ENCODE assay signal across 1 cellular context in the genomic region with DNA sequence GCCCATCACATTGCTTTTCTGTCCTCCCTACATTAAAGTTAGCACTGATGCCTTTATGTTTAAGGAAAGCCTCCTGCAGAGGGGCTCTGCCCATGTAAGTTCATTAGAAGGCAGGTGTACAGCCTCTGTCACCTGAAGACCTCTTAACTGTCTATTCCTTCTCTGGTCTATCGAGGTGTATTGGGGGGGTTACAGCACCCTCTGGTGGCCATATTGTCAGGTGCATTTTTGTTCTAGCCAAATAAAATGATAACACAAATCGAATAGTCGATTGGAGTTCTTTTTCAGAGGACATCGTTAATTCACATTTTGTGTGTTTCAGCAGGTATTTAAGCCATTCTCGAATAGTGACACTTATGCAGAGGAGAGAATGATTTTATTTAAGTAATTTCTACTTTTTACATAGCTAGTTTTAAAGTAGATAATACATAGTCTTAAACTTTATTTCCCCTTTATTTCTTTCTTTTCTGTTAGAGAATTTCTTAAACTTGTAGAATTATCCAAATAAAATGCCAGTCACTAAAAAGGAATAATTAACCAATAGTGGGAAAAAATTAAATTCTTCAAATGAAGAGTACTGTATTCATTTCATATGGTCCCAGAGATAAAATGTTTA.
TF ChIP-seq lines count a peak whose summit lies in the region.

No MANE protein-coding gene starts in this region.

TF ChIP-seq in WTC11, 78 proteins besides CTCF, POLR2A, EP300 and RAD21 (continued from another document):
- TF ChIP-seq, protein P1, sequence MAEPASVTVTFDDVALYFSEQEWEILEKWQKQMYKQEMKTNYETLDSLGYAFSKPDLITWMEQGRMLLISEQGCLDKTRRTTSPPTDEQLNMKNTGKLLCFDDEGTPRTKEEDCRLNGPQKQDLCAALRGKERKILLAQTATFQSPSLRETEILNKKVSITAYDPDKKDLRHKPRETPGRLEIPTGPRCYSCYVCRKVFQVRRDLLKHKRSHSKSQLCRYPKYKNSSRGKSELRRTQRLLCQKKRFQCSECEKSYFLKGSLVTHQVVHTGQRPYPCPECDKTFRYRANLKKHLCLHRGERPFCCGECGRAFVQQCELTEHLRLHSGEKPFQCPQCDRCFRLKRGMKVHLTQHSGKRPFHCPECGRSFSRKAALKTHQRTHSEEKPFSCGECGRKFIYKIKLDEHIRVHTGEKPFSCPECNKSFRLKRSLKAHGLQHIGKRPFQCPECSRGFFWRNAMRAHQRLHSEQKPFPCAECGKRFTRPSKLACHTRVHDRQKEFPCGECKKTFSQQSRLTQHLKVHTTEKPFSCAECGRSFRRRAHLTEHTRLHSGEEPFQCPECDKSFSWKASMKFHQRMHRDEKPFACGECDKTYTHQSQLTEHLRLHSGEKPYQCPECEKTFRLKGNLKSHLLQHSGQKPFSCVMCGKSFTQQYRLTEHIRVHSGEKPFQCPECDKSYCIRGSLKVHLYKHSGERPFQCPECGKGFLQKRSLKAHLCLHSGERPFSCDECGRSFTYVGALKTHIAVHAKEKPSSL (CRISPR knock-in tag; conservative IDR thresholded peaks at IDR 0.05) = no peak
- TF ChIP-seq TEAD1 (CRISPR knock-in tag; IDR thresholded peaks at IDR 0.05) = no peak
- TF ChIP-seq HMGA2 (CRISPR knock-in tag; IDR thresholded peaks at IDR 0.05) = no peak
- TF ChIP-seq, protein P2, sequence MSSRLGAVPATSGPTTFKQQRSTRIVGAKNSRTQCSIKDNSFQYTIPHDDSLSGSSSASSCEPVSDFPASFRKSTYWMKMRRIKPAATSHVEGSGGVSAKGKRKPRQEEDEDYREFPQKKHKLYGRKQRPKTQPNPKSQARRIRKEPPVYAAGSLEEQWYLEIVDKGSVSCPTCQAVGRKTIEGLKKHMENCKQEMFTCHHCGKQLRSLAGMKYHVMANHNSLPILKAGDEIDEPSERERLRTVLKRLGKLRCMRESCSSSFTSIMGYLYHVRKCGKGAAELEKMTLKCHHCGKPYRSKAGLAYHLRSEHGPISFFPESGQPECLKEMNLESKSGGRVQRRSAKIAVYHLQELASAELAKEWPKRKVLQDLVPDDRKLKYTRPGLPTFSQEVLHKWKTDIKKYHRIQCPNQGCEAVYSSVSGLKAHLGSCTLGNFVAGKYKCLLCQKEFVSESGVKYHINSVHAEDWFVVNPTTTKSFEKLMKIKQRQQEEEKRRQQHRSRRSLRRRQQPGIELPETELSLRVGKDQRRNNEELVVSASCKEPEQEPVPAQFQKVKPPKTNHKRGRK (CRISPR knock-in tag; IDR thresholded peaks at IDR 0.05; ENCODE audit: borderline replicate concordance) = no peak
- TF ChIP-seq EMX1 (CRISPR knock-in tag; IDR thresholded peaks at IDR 0.05) = no peak
- no peak for TF ChIP-seq ETV6 (CRISPR knock-in tag; IDR thresholded peaks at IDR 0.05)
- TF ChIP-seq GTF2I (CRISPR knock-in tag; conservative IDR thresholded peaks at IDR 0.05) = no peak
- TF ChIP-seq, protein P3, sequence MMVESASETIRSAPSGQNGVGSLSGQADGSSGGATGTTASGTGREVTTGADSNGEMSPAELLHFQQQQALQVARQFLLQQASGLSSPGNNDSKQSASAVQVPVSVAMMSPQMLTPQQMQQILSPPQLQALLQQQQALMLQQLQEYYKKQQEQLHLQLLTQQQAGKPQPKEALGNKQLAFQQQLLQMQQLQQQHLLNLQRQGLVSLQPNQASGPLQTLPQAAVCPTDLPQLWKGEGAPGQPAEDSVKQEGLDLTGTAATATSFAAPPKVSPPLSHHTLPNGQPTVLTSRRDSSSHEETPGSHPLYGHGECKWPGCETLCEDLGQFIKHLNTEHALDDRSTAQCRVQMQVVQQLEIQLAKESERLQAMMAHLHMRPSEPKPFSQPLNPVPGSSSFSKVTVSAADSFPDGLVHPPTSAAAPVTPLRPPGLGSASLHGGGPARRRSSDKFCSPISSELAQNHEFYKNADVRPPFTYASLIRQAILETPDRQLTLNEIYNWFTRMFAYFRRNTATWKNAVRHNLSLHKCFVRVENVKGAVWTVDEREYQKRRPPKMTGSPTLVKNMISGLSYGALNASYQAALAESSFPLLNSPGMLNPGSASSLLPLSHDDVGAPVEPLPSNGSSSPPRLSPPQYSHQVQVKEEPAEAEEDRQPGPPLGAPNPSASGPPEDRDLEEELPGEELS (CRISPR knock-in tag; IDR thresholded peaks at IDR 0.05) = no peak
- TF ChIP-seq FOXP1 (CRISPR knock-in tag; IDR thresholded peaks at IDR 0.05; ENCODE audit: borderline replicate concordance) = no peak
- TF ChIP-seq, protein P4, sequence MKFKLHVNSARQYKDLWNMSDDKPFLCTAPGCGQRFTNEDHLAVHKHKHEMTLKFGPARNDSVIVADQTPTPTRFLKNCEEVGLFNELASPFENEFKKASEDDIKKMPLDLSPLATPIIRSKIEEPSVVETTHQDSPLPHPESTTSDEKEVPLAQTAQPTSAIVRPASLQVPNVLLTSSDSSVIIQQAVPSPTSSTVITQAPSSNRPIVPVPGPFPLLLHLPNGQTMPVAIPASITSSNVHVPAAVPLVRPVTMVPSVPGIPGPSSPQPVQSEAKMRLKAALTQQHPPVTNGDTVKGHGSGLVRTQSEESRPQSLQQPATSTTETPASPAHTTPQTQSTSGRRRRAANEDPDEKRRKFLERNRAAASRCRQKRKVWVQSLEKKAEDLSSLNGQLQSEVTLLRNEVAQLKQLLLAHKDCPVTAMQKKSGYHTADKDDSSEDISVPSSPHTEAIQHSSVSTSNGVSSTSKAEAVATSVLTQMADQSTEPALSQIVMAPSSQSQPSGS (CRISPR knock-in tag; IDR thresholded peaks at IDR 0.05; ENCODE audit: borderline replicate concordance, low read depth) = no peak
